In the genomic region with DNA sequence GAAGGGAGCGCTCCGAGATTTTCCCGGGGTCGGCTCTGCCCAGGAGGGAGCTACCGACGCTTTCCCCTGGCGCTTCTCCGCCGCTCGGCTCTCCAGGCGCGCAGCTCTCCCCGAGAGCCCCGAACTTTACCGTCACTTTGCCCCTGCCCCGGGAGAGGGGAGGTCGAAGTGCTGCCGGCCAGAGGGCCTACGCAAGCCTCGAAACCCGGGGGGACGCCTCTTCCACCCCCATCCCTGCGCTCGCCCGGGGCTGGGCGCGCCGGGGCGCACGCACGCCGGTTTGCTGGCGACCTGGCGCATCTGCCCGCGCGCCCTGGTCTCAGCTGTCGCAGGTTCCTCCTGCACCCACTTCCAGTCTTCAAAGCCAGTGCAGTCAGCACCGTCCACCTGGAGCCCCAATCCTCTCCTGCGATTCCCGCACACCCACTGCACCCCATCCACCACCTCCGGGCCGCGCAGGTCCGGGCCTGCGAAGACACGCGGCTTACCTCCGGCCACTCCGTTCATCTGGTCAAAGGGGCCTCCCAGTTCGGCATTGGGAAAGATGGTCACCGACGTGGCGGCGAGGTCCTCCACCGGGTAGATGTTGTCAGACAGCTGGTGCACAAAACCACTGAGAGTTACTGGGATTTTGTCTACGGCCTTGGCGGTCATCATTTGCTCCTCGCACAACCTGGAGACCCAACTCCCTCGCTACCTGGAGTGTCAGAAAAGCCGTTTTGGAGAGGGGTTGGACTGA, we compare ENCODE assay signal across 8 cellular contexts. TPM values are rescaled to one million over a fixed set of nuclear protein-coding genes. Genes with fewer than 3 reads are reported as not detected.
DNase-seq lines count a peak whose midpoint lies in the region; ATAC-seq and TF ChIP-seq lines count a peak whose summit lies in the region.

No MANE protein-coding gene starts in this region.

- peaks cover 46% of the 10 kb centered on the region for H3K4me1 Mint-ChIP-seq in activated CD8-positive, alpha-beta T cell treated with anti-CD3 and anti-CD28 coated beads for 36 hours (ENCODE audit: low read depth)

- H3K4me2 ChIP-seq in HCT116 (ENCODE audit: low read length): peak overlapping the region; percentile 94

- H3K27me3 Mint-ChIP-seq in activated CD8-positive, alpha-beta T cell treated with anti-CD3 and anti-CD28 coated beads for 36 hours: peaks cover 15% of the 10 kb centered on the region

- H3K9ac ChIP-seq in HCT116 (ENCODE audit: low read length): no peak overlapping the region

- H3K27me3 ChIP-seq in HCT116 (ENCODE audit: insufficient read depth, low read length) (no peaks in the 10 kb centered on the region), neutrophil (peaks cover 69% of the 10 kb centered on the region)

- H2AFZ ChIP-seq in HCT116 (ENCODE audit: low read depth, low read length, poor library complexity, severe bottlenecking): no peak overlapping the region

- H3K9me3 Mint-ChIP-seq in activated CD8-positive, alpha-beta T cell treated with anti-CD3 and anti-CD28 coated beads for 36 hours: no peaks in the 10 kb centered on the region

- TF ChIP-seq RAD21 in HCT116 (IDR thresholded peaks at IDR 0.05; ENCODE audit: low read depth): no peak

- H3K9me2 ChIP-seq in HCT116 (ENCODE audit: insufficient read depth): no peaks in the 10 kb centered on the region

- H3K4me3 ChIP-seq in HCT116 (replicated peaks in 1 of 2; ENCODE audit: low read depth in 1 of 2, low read length in 2 of 2) (peak overlapping the region; percentile 14 to 62; a peak in 2 of 4 replicates), fibroblast of the aortic adventitia (ENCODE audit: low read depth, low read length) (peak overlapping the region; percentile 73), neutrophil (ENCODE audit: low read depth in 1 of 2, low read length in 1 of 2) (peak overlapping the region; percentile 84 to 98)

- H3K4me1 ChIP-seq in HCT116 (ENCODE audit: control insufficient read depth in 1 of 2, insufficient read depth in 2 of 2, low read length in 2 of 2) (peaks cover 9 to 34% of the 10 kb centered on the region in 2 experiments), neutrophil (ENCODE audit: control insufficient read depth in 1 of 2, insufficient read depth in 1 of 2, low read depth in 1 of 2, low read length in 1 of 2) (peaks cover 31 to 34% of the 10 kb centered on the region in 2 experiments)

- intact Hi-C loops in HCT116 (cut with micrococcal nuclease): loop anchor here (5.0 kb wide), 5 partner anchors 223 to 897 kb away; partner anchors contain the start of gene NRBF2
- intact Hi-C loops in activated CD8-positive, alpha-beta T cell treated with anti-CD3 and anti-CD28 coated beads for 36 hours (cut with micrococcal nuclease): loop anchor here (1.0 to 5.0 kb wide), 6 partner anchors 36 to 267 kb away; no protein-coding TSS in a partner anchor

- TF ChIP-seq POLR2A in HCT116 (IDR thresholded peaks at IDR 0.05; ENCODE audit: borderline replicate concordance, extremely low read depth, insufficient read depth, insufficient read length): no peak

- peak overlapping the region; percentile 100 for H3K27ac Mint-ChIP-seq in activated CD8-positive, alpha-beta T cell treated with anti-CD3 and anti-CD28 coated beads for 36 hours

- BruUV-seq in HCT116 (replicated peaks; lab: Mats Ljungman, UMichigan): TSS peak; percentile 92

- H3K36me3 ChIP-seq in HCT116 (ENCODE audit: control insufficient read depth in 1 of 2, insufficient read depth in 2 of 2, low read length in 2 of 2) (no peaks in the 10 kb centered on the region), neutrophil (no peaks in the 10 kb centered on the region)

- POLR2A ChIA-PET in HCT116 (lab: Charles Lee): interaction anchor here (1.1 to 2.3 kb wide), 3 partner anchors 9 to 202 kb away, joined by 3 to 9 read pairs (median 3); partner anchors contain the start of gene ADO
- POLR2A ChIA-PET in activated CD8-positive, alpha-beta T cell treated with anti-CD3 and anti-CD28 coated beads for 36 hours (lab: Charles Lee): interaction anchor here (0.6 to 6.0 kb wide), 12 partner anchors 10 to 205 kb away, joined by 3 to 46 read pairs (median 7); no protein-coding TSS in a partner anchor

- CTCF ChIA-PET in HCT116 (lab: Charles Lee): interaction anchor here (0.6 to 3.9 kb wide), 6 partner anchors 10 to 905 kb away, joined by 3 to 71 read pairs (median 4); partner anchors contain the start of gene ADO
- CTCF ChIA-PET in activated CD8-positive, alpha-beta T cell treated with anti-CD3 and anti-CD28 coated beads for 36 hours (lab: Charles Lee): interaction anchor here (1.2 to 6.6 kb wide), 14 partner anchors 12 to 378 kb away, joined by 3 to 128 read pairs (median 6); no protein-coding TSS in a partner anchor

- H4K20me1 ChIP-seq in HCT116 (ENCODE audit: insufficient read depth): no peaks in the 10 kb centered on the region

- DNase-seq in HCT116 (ENCODE audit: low read depth, low spot score) (no peak), fibroblast of the aortic adventitia (ENCODE audit: low read depth) (no peak), SKM-1 treated with dmso at 0.1 percent for 144 hours (lab: John Stamatoyannopoulos, UW; ENCODE audit: unreplicated experiment) (no peak), cortex of kidney (lab: John Stamatoyannopoulos, UW) (no peak)
- peak; percentile 37 for DNase-seq in activated CD8-positive, alpha-beta T cell treated with anti-CD3 and anti-CD28 coated beads for 36 hours

- ATAC-seq in HCT116 (no peak), GM19455 (IDR thresholded peaks at IDR 0.05; ENCODE audit: unreplicated experiment) (no peak), HG02970 (IDR thresholded peaks at IDR 0.05; ENCODE audit: low FRiP score, unreplicated experiment) (no peak)
- no peak for ATAC-seq in activated CD8-positive, alpha-beta T cell treated with anti-CD3 and anti-CD28 coated beads for 36 hours

- no peaks in the 10 kb centered on the region for H3K79me2 ChIP-seq in HCT116 (ENCODE audit: insufficient read depth, low read length)

- no peak for TF ChIP-seq CTCF in HCT116 (IDR thresholded peaks at IDR 0.05 in 2 of 3, conservative IDR thresholded peaks at IDR 0.05 in 1 of 3; ENCODE audit: borderline replicate concordance in 1 of 3, insufficient read depth in 1 of 3, low read depth in 2 of 3, low read length in 2 of 3)
- TF ChIP-seq CTCF in activated CD8-positive, alpha-beta T cell treated with anti-CD3 and anti-CD28 coated beads for 36 hours (IDR thresholded peaks at IDR 0.05): no peak
- TF ChIP-seq CTCF in fibroblast of the aortic adventitia (IDR thresholded peaks at IDR 0.05; ENCODE audit: insufficient read depth, low read length): no peak
- no peak for TF ChIP-seq CTCF in neutrophil (IDR thresholded peaks at IDR 0.05)

- RAD21 ChIA-PET in HCT116 (lab: Charles Lee; ENCODE audit: low non-redundant PET in 1 of 2, low total read pairs in 2 of 2, uncharacterized antibody in 2 of 2, unreplicated experiment in 2 of 2): no interaction called here

- H3K4me3 Mint-ChIP-seq in activated CD8-positive, alpha-beta T cell treated with anti-CD3 and anti-CD28 coated beads for 36 hours: peak overlapping the region; percentile 97

- peaks cover 50% of the 10 kb centered on the region for H3K36me3 Mint-ChIP-seq in activated CD8-positive, alpha-beta T cell treated with anti-CD3 and anti-CD28 coated beads for 36 hours (ENCODE audit: low read depth)

- H3K27ac ChIP-seq in HCT116 (ENCODE audit: low read depth, low read length) (no peak overlapping the region), neutrophil (peak overlapping the region; percentile 90)

- no peaks in the 10 kb centered on the region for H3K9me3 ChIP-seq in HCT116 (ENCODE audit: control insufficient read depth in 1 of 2, insufficient read depth in 1 of 2, low read depth in 1 of 2, low read length in 2 of 2)
- H3K9me3 ChIP-seq in neutrophil: no peaks in the 10 kb centered on the region

TF ChIP-seq in HCT116, 20 proteins besides CTCF, POLR2A, EP300 and RAD21:
- TF ChIP-seq YY1 (IDR thresholded peaks at IDR 0.05; ENCODE audit: extremely low read depth, insufficient replicate concordance, low read depth, low read length): no peak

RNA-seq across cellular contexts. Expression of gene EGR2, which starts 0.6 kb away (rescaled TPM):
- total RNA-seq in HCT116 (2021; ENCODE audit: unreplicated experiment) (2.3 TPM), fibroblast of the aortic adventitia (ENCODE audit: low replicate concordance) (0.90 TPM in 1 of 2 replicates, not detected in the other)
- 8.0 and 13.4 TPM in 2 replicates for polyA plus RNA-seq in HCT116 (2012)
- total RNA-seq in activated CD8-positive, alpha-beta T cell treated with anti-CD3 and anti-CD28 coated beads for 36 hours: 10 to 100 TPM; 45.6 to 46.6 TPM

RNA-seq across cellular contexts. Expression of gene ADO, which starts 11.0 kb away (rescaled TPM):
- total RNA-seq in HCT116 (2021; ENCODE audit: unreplicated experiment): 26.2 TPM
- polyA plus RNA-seq in HCT116 (2012): 10.4 and 13.8 TPM in 2 replicates
- 10 to 100 TPM; 28.0 to 28.9 TPM for total RNA-seq in activated CD8-positive, alpha-beta T cell treated with anti-CD3 and anti-CD28 coated beads for 36 hours
- 11.0 and 22.0 TPM in 2 replicates for total RNA-seq in fibroblast of the aortic adventitia (ENCODE audit: low replicate concordance)

Comparison
In these comparisons a context has a peak if more than half of its experiments do, and no peak if none do; other contexts are left out.
1. H3K4me3 ChIP-seq: peak in every context shown above with its lines; median percentile 91 in neutrophil; 73 in fibroblast of the aortic adventitia; 38 in HCT116.
2. RNA of gene EGR2, which starts 0.6 kb away (total RNA-seq): 45.6 to 46.6 TPM in activated CD8-positive, alpha-beta T cell treated with anti-CD3 and anti-CD28 coated beads for 36 hours; 2.3 TPM in HCT116 (single experiment) and 0.90 TPM in fibroblast of the aortic adventitia; every median in the first group is over 10 times any median in the second.